ENCODE assay signal across 13 cellular contexts in genomic region chr14:91218041-91218440, GRCh38.
"Had no signal": no experiment of that assay in that cellular context is flagged by ENCODE, and none has a peak within 500 bp of the region (broad histone marks: within the 10 kb centered on the region; RNA-seq: fewer than 3 reads in every experiment).

No MANE protein-coding gene starts in this region.

- H3K4me3 Mint-ChIP-seq: effector memory CD8-positive, alpha-beta T cell; immature natural killer cell; naive thymus-derived CD8-positive, alpha-beta T cell; T-cell had no signal

- ATAC-seq: effector memory CD8-positive, alpha-beta T cell; mucosa of descending colon; naive thymus-derived CD8-positive, alpha-beta T cell; sciatic nerve; stimulated activated naive CD8-positive, alpha-beta T cell treated with anti-CD3 and anti-CD28 coated beads, Interleukin-15, Interleukin-2, amounts not matched to agents 100 U/mL and 50 U/mL, for 24 hours; T-cell had no signal

- H3K27ac Mint-ChIP-seq: naive thymus-derived CD8-positive, alpha-beta T cell had no signal

- H3K27me3 Mint-ChIP-seq: effector memory CD8-positive, alpha-beta T cell; naive thymus-derived CD8-positive, alpha-beta T cell; T-cell had no signal

- H3K4me3 ChIP-seq: coronary artery, mucosa of descending colon had no signal

- DNase-seq: activated CD4-positive, alpha-beta T cell treated with anti-CD3 and anti-CD28 coated beads for 48 hours; activated T-cell treated with anti-CD3 and anti-CD28 coated beads, Interleukin-2, amount 50 U/mL, for 48 hours; central memory CD4-positive, alpha-beta T cell; effector memory CD8-positive, alpha-beta T cell; glutamatergic neuron; immature natural killer cell; mammary epithelial cell; mucosa of descending colon; stimulated activated naive CD8-positive, alpha-beta T cell treated with anti-CD3 and anti-CD28 coated beads, Interleukin-15, Interleukin-2, amounts not matched to agents 100 U/mL and 50 U/mL, for 24 hours; T-cell had no signal

- H3K9me3 Mint-ChIP-seq: effector memory CD8-positive, alpha-beta T cell; immature natural killer cell; naive thymus-derived CD8-positive, alpha-beta T cell had no signal

- H3K9me3 ChIP-seq: mucosa of descending colon had no signal

- H3K27ac ChIP-seq: coronary artery had no signal
